Comparison of ENCODE assay signal across 15 cellular contexts in the genomic region with DNA sequence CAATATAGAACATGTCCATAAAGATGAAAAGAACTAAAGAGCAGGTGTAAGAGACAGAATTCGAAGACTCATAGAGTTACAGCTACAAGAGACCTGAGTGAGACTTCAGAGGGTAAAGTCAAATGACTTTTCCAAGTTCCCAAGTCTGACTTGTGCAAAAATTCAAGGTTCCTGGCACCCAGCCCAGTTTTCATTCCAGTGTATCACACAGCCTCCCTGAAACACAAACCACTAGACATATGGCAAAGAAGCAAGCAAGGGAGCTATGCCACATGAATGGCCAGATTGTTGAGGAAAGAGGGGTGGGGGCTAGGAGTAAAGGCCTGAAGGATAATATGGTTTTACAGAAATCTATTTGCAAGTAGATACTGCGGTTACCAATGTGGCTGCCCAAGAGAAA.
DNase-seq lines count a peak whose midpoint lies in the region; ATAC-seq, FAIRE-seq and TF ChIP-seq lines count a peak whose summit lies in the region.
"Had no signal": no experiment of that assay in that cellular context is flagged by ENCODE, and none has a peak within 500 bp of the region (broad histone marks: within the 10 kb centered on the region; RNA-seq: fewer than 3 reads in every experiment).

No MANE protein-coding gene starts in this region.

- in situ Hi-C loops in astrocyte of the cerebellum (cut with HindIII; ENCODE audit: low sequenced_read_pairs): no loop called here

- no peaks in the 10 kb centered on the region for H3K27me3 Mint-ChIP-seq in activated CD4-positive, alpha-beta memory T cell treated with anti-CD3 and anti-CD28 coated beads, Interleukin-2, amount 10 ng/mL, durations not matched to agents 7 days and 5 days

- POLR2A ChIA-PET in RWPE1 (lab: Yijun Ruan, JAX; ENCODE audit: low non-redundant PET): no interaction called here
- POLR2A ChIA-PET in activated CD4-positive, alpha-beta memory T cell treated with anti-CD3 and anti-CD28 coated beads, Interleukin-2, amount 10 ng/mL, durations not matched to agents 7 days and 5 days (lab: Charles Lee): no interaction called here

- no peak overlapping the region for H3K4me3 ChIP-seq in astrocyte of the cerebellum (ENCODE audit: low read depth, low read length)
- H3K4me3 ChIP-seq: GM23338, vagina had no signal

- no peak for TF ChIP-seq EP300 in Ishikawa (IDR thresholded peaks at IDR 0.05; ENCODE audit: borderline replicate concordance)

- no peak for TF ChIP-seq RAD21 in Ishikawa (IDR thresholded peaks at IDR 0.05; ENCODE audit: low read depth)

- no peak for FAIRE-seq in HTR-8/SVneo (lab: Jason Lieb, UNC)

- H3K36me3 Mint-ChIP-seq in activated CD4-positive, alpha-beta memory T cell treated with anti-CD3 and anti-CD28 coated beads, Interleukin-2, amount 10 ng/mL, durations not matched to agents 7 days and 5 days (ENCODE audit: low read depth): no peaks in the 10 kb centered on the region

- no peak overlapping the region for H3K27ac ChIP-seq in RWPE1
- H3K27ac ChIP-seq: vagina had no signal

- CTCF ChIA-PET in RWPE1 (lab: Yijun Ruan, JAX): no interaction called here
- CTCF ChIA-PET in activated CD4-positive, alpha-beta memory T cell treated with anti-CD3 and anti-CD28 coated beads, Interleukin-2, amount 10 ng/mL, durations not matched to agents 7 days and 5 days (lab: Charles Lee): no interaction called here

- no peaks in the 10 kb centered on the region for H3K9me3 Mint-ChIP-seq in activated CD4-positive, alpha-beta memory T cell treated with anti-CD3 and anti-CD28 coated beads, Interleukin-2, amount 10 ng/mL, durations not matched to agents 7 days and 5 days
- H3K9me3 Mint-ChIP-seq: GM23338 had no signal

- DNase-seq in COLO668 (lab: John Stamatoyannopoulos, UW; ENCODE audit: unreplicated experiment): peak; percentile 11
- peak; percentile 54 for DNase-seq in astrocyte of the cerebellum (ENCODE audit: low read depth)
- peak in 1 of 2 donors; percentile 67 for DNase-seq in left colon
- no peak for DNase-seq in RWPE1 (ENCODE audit: low spot score)
- no peak for DNase-seq in HTR-8/SVneo (ENCODE audit: insufficient read length, low spot score)
- DNase-seq in activated CD4-positive, alpha-beta memory T cell treated with anti-CD3 and anti-CD28 coated beads, Interleukin-2, amount 10 ng/mL, durations not matched to agents 7 days and 5 days: no peak
- DNase-seq: amygdala, DMS79 treated with DMSO at 0.1 percent for 48 hours, NCI-H1092, SK-N-SH had no signal

- no peak for TF ChIP-seq CTCF in astrocyte of the cerebellum (IDR thresholded peaks at IDR 0.05; ENCODE audit: low read depth, low read length, missing control alignments)
- no peak for TF ChIP-seq CTCF in RWPE1 (conservative IDR thresholded peaks at IDR 0.05; ENCODE audit: low read depth)

- H3K4me3 Mint-ChIP-seq in activated CD4-positive, alpha-beta memory T cell treated with anti-CD3 and anti-CD28 coated beads, Interleukin-2, amount 10 ng/mL, durations not matched to agents 7 days and 5 days: no peak overlapping the region
- H3K4me3 Mint-ChIP-seq: GM23338 had no signal

- intact Hi-C loops in left colon (cut with DNase I, micrococcal nuclease): no loop called here

- ATAC-seq in left colon (peak; percentile 53), HG03457 (IDR thresholded peaks at IDR 0.05; ENCODE audit: unreplicated experiment) (no peak)
- ATAC-seq: activated CD4-positive, CD25-positive, alpha-beta regulatory T cell treated with anti-CD3 and anti-CD28 coated beads, Interleukin-2, amount 50 U/mL, for 24 hours; GM23338 had no signal

- no peak overlapping the region for H3K27ac Mint-ChIP-seq in activated CD4-positive, alpha-beta memory T cell treated with anti-CD3 and anti-CD28 coated beads, Interleukin-2, amount 10 ng/mL, durations not matched to agents 7 days and 5 days
- H3K27ac Mint-ChIP-seq: GM23338 had no signal

- H3K4me1 Mint-ChIP-seq in activated CD4-positive, alpha-beta memory T cell treated with anti-CD3 and anti-CD28 coated beads, Interleukin-2, amount 10 ng/mL, durations not matched to agents 7 days and 5 days: no peaks in the 10 kb centered on the region
- H3K4me1 Mint-ChIP-seq: GM23338 had no signal

TF ChIP-seq in Ishikawa, 13 proteins besides CTCF, POLR2A, EP300 and RAD21:
- TF ChIP-seq ZBTB7A (IDR thresholded peaks at IDR 0.05; ENCODE audit: low read depth): no peak
- TF ChIP-seq NFIC (IDR thresholded peaks at IDR 0.05): 0 out of 2 replicates have a peak, but pooled peaks have one; percentile 16

Comparison
In these comparisons a context has a peak if more than half of its experiments do, and no peak if none do; other contexts are left out.
1. DNase-seq: peak in COLO668 (single experiment) and astrocyte of the cerebellum (single experiment); none in RWPE1 (single experiment), HTR-8/SVneo (single experiment) and activated CD4-positive, alpha-beta memory T cell treated with anti-CD3 and anti-CD28 coated beads, Interleukin-2, amount 10 ng/mL, durations not matched to agents 7 days and 5 days (single experiment).